ENCODE assay signal across 1 cellular context in the genomic region with DNA sequence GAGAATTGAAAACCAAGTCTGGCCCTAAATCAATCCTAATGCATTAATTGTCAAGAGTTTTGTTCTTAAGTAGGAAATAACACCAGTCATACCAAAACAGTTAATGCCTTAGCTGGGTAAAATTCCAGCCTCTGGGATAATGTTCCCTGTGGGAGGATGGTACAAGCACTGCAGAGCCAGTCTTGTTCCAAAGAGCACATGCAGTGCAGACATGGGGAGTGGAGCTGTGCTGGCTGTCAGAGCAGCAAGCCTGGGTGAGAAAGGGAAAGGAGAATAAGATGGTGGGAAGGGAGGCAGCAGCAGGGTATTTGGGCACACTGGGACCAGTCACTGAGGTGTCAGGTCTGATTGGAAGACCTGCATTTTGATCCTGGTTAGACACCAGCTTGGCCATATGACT.
TF ChIP-seq lines count a peak whose summit lies in the region.

No MANE protein-coding gene starts in this region.

TF ChIP-seq in A549, 52 proteins besides CTCF, POLR2A, EP300 and RAD21 (continued from another document):
- TF ChIP-seq, protein P1, sequence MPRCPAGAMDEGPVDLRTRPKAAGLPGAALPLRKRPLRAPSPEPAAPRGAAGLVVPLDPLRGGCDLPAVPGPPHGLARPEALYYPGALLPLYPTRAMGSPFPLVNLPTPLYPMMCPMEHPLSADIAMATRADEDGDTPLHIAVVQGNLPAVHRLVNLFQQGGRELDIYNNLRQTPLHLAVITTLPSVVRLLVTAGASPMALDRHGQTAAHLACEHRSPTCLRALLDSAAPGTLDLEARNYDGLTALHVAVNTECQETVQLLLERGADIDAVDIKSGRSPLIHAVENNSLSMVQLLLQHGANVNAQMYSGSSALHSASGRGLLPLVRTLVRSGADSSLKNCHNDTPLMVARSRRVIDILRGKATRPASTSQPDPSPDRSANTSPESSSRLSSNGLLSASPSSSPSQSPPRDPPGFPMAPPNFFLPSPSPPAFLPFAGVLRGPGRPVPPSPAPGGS (IDR thresholded peaks at IDR 0.05), result no peak
- no peak for TF ChIP-seq JUNB (IDR thresholded peaks at IDR 0.05)
- no peak for TF ChIP-seq ZSCAN20 (CRISPR knock-in tag; IDR thresholded peaks at IDR 0.05)
- no peak for TF ChIP-seq GATA3 (IDR thresholded peaks at IDR 0.05; ENCODE audit: borderline replicate concordance)
- TF ChIP-seq, protein P2, sequence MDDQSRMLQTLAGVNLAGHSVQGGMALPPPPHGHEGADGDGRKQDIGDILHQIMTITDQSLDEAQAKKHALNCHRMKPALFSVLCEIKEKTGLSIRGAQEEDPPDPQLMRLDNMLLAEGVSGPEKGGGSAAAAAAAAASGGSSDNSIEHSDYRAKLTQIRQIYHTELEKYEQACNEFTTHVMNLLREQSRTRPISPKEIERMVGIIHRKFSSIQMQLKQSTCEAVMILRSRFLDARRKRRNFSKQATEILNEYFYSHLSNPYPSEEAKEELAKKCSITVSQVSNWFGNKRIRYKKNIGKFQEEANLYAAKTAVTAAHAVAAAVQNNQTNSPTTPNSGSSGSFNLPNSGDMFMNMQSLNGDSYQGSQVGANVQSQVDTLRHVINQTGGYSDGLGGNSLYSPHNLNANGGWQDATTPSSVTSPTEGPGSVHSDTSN (IDR thresholded peaks at IDR 0.05), result no peak
- no peak for TF ChIP-seq HOXA7 (CRISPR knock-in tag; IDR thresholded peaks at IDR 0.05)
